8 cellular contexts compared by ENCODE assay signal in the genomic region with DNA sequence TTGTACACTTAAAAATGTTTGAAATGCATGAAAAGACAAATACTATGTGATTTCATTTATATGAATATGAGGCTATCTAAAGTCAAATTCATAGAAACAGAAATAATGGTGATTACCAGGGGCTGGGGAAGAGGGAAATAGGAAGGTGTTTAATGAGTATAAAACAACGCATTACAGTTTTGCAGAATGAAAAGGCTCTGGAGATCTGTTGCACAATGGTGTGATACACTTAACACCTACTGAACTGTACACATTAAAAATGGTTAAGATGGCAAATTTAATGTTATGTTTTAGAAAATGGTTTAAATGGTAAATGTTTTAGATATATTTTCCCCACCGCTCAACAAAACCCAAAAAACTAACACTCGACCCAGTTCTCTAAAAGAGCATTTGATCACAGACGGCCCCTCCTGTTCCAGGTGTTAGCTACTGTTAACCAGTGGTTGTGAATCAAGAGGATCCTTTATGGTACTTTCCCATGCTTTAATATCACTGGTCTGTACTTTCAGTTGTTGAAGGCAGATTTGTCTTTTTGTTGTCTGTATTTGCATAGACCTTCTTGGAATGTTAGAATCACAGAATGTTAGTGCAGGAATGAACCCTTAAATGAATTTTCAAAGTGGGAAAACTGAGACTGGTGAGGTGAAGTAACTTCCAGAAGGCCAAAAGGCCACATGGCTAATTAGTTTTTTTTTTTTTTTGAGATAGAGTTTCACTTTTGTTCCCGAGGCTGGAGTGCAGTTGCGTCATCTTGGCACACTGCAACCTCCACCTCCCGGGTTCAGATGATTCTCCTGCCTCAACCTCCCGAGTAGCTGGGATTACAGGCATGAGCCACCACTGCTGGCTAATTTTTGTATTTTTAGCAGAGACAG. TPM values are rescaled to one million over a fixed set of nuclear protein-coding genes. Genes with fewer than 3 reads are reported as not detected.
DNase-seq lines count a peak whose midpoint lies in the region; ATAC-seq and TF ChIP-seq lines count a peak whose summit lies in the region.

No MANE protein-coding gene starts in this region.

- ATAC-seq in CD4-positive, alpha-beta T cell (ENCODE audit: poor library complexity): peak; percentile 57
- peak in 1 of 2 donors; percentile 61 for ATAC-seq in lower lobe of right lung
- no peak for ATAC-seq in HG02884 (IDR thresholded peaks at IDR 0.05; ENCODE audit: unreplicated experiment)
- no peak for ATAC-seq in HG03139 (IDR thresholded peaks at IDR 0.05; ENCODE audit: unreplicated experiment)
- no peak for ATAC-seq in GM18520 (IDR thresholded peaks at IDR 0.05; ENCODE audit: unreplicated experiment)

- no peaks in the 10 kb centered on the region for H3K9me3 ChIP-seq in CD4-positive, alpha-beta T cell (ENCODE audit: control insufficient read depth, low read length)
- H3K9me3 ChIP-seq in adipocyte (ENCODE audit: control insufficient read depth, low read length) (no peaks in the 10 kb centered on the region), lower lobe of right lung (no peaks in the 10 kb centered on the region), BE2C (no peaks in the 10 kb centered on the region)

- TF ChIP-seq CTCF in CD4-positive, alpha-beta T cell (IDR thresholded peaks at IDR 0.05): no peak
- TF ChIP-seq CTCF in lower lobe of right lung (IDR thresholded peaks at IDR 0.05) (no peak), BE2C (IDR thresholded peaks at IDR 0.05; ENCODE audit: low read depth, low read length) (no peak)

- H3K4me3 ChIP-seq in adipocyte (ENCODE audit: low read length): peak overlapping the region; percentile 71
- peak overlapping the region; percentile 16 for H3K4me3 ChIP-seq in lower lobe of right lung
- H3K4me3 ChIP-seq in BE2C (ENCODE audit: low read depth, low read length): no peak overlapping the region

- H3K9ac ChIP-seq in adipocyte (ENCODE audit: low read length): peak overlapping the region; percentile 21

- CTCF ChIA-PET in CD4-positive, alpha-beta T cell (lab: Charles Lee): no interaction called here
- CTCF ChIA-PET in HEK293T (lab: Yijun Ruan, JAX): interaction anchor here (0.7 kb wide), 1 partner anchor 14 kb away, joined by 4 read pairs; no protein-coding TSS in a partner anchor

- H3K36me3 Mint-ChIP-seq in CD4-positive, alpha-beta T cell (ENCODE audit: low read depth): peaks cover 32% of the 10 kb centered on the region

- peak overlapping the region; percentile 19 for H3K27ac Mint-ChIP-seq in CD4-positive, alpha-beta T cell

- POLR2A ChIA-PET in CD4-positive, alpha-beta T cell (lab: Charles Lee): interaction anchor here (1.4 kb wide), 1 partner anchor 10 kb away, joined by 7 read pairs; a partner anchor contains a TSS
- POLR2A ChIA-PET in HEK293T (lab: Yijun Ruan, JAX): no interaction called here

- H3K27ac ChIP-seq in CD4-positive, alpha-beta T cell (ENCODE audit: low read depth, low read length): no peak overlapping the region
- H3K27ac ChIP-seq in lower lobe of right lung: no peak overlapping the region

- no peaks in the 10 kb centered on the region for H3K27me3 Mint-ChIP-seq in CD4-positive, alpha-beta T cell

- peaks cover 23% of the 10 kb centered on the region for H3K4me1 ChIP-seq in adipocyte (ENCODE audit: control insufficient read depth, insufficient read depth, low read length)
- peaks cover 39% of the 10 kb centered on the region for H3K4me1 ChIP-seq in lower lobe of right lung
- no peaks in the 10 kb centered on the region for H3K4me1 ChIP-seq in BE2C

- intact Hi-C loops in CD4-positive, alpha-beta T cell (cut with DNase I, micrococcal nuclease): no loop called here
- intact Hi-C loops in lower lobe of right lung (cut with DNase I): no loop called here

- H3K4me1 Mint-ChIP-seq in CD4-positive, alpha-beta T cell (ENCODE audit: low read depth): peaks cover 63% of the 10 kb centered on the region

- H3K27me3 ChIP-seq in CD4-positive, alpha-beta T cell (ENCODE audit: control insufficient read depth, insufficient read depth, low read length): no peaks in the 10 kb centered on the region
- no peaks in the 10 kb centered on the region for H3K27me3 ChIP-seq in adipocyte (replicated peaks; ENCODE audit: control insufficient read depth, insufficient read depth, low read length)
- H3K27me3 ChIP-seq in lower lobe of right lung (ENCODE audit: low read depth): no peaks in the 10 kb centered on the region
- H3K27me3 ChIP-seq in BE2C: no peaks in the 10 kb centered on the region

- H3K9me3 Mint-ChIP-seq in CD4-positive, alpha-beta T cell: no peaks in the 10 kb centered on the region

- peak overlapping the region; percentile 16 for H3K4me3 Mint-ChIP-seq in CD4-positive, alpha-beta T cell

- DNase-seq in CD4-positive, alpha-beta T cell: no peak
- DNase-seq in HEK293T (ENCODE audit: extremely low spot score) (no peak), adipocyte (ENCODE audit: low read depth) (peak; percentile 72), lower lobe of right lung (peak; percentile 56), BE2C (no peak)

- H3K36me3 ChIP-seq in adipocyte (ENCODE audit: control insufficient read depth, insufficient read depth, low read length, severe bottlenecking): peaks cover 5% of the 10 kb centered on the region
- H3K36me3 ChIP-seq in lower lobe of right lung: peaks cover 20% of the 10 kb centered on the region
- H3K36me3 ChIP-seq in BE2C: peaks cover 37% of the 10 kb centered on the region

TF ChIP-seq in HEK293T, 16 proteins besides CTCF, POLR2A, EP300 and RAD21:
- TF ChIP-seq ZNF384 (IDR thresholded peaks at IDR 0.05): peak; percentile 78
- no peak for TF ChIP-seq NFRKB (IDR thresholded peaks at IDR 0.05)

RNA-seq across cellular contexts. Expression of a gene that starts 10.2 kb away (rescaled TPM):
- 10 to 100 TPM; 13.5 to 13.8 TPM for total RNA-seq in CD4-positive, alpha-beta T cell
- 113 TPM for total RNA-seq in lower lobe of right lung
- 91.4 TPM for polyA plus RNA-seq in BE2C (2012; ENCODE audit: insufficient read depth, insufficient read length, low read depth)

Comparison
In these comparisons a context has a peak if more than half of its experiments do, and no peak if none do; other contexts are left out.
1. DNase-seq: peak in adipocyte (single experiment) and lower lobe of right lung (single experiment); none in CD4-positive, alpha-beta T cell (0 of 10), HEK293T (single experiment) and BE2C (single experiment).